Comparison of ENCODE assay signal across 15 cellular contexts in genomic region chr1:184276416-184276815, GRCh38.
DNase-seq lines count a peak whose midpoint lies in the region; ATAC-seq and TF ChIP-seq lines count a peak whose summit lies in the region.
"Had no signal": no experiment of that assay in that cellular context is flagged by ENCODE, and none has a peak within 500 bp of the region (broad histone marks: within the 10 kb centered on the region; RNA-seq: fewer than 3 reads in every experiment).

No MANE protein-coding gene starts in this region.

- DNase-seq in GM23248 (peak; percentile 6), LNCaP clone FGC (ENCODE audit: low read depth) (peak; percentile 42), fibroblast of mammary gland (ENCODE audit: low read depth) (peak; percentile 52), activated T-cell treated with anti-CD3 and anti-CD28 coated beads for 4 hours (no peak), D341Med (ENCODE audit: low spot score) (no peak)
- no peak for DNase-seq in activated naive CD4-positive, alpha-beta T cell treated with anti-CD3 and anti-CD28 coated beads, Interleukin-2, amount 10 ng/mL, durations not matched to agents 7 days and 5 days
- DNase-seq in activated naive CD8-positive, alpha-beta T cell treated with anti-CD3 and anti-CD28 coated beads, Interleukin-2, amount 50 U/mL, for 24 hours, result no peak
- DNase-seq: CD8-positive, alpha-beta T cell; COR-L47; DMS53; KBM-7 had no signal

- H3K9ac ChIP-seq in GM23248, result no peak overlapping the region

- H3K36me3 Mint-ChIP-seq in activated naive CD4-positive, alpha-beta T cell treated with anti-CD3 and anti-CD28 coated beads, Interleukin-2, amount 10 ng/mL, durations not matched to agents 7 days and 5 days, result no peaks in the 10 kb centered on the region
- no peaks in the 10 kb centered on the region for H3K36me3 Mint-ChIP-seq in activated naive CD8-positive, alpha-beta T cell treated with anti-CD3 and anti-CD28 coated beads, Interleukin-2, amount 50 U/mL, for 24 hours (ENCODE audit: low read depth)
- H3K36me3 Mint-ChIP-seq: CD14-positive monocyte; CD8-positive, alpha-beta T cell had no signal

- H3K27ac ChIP-seq in GM23248, result no peak overlapping the region
- H3K27ac ChIP-seq: A549, HL-60 had no signal

- ATAC-seq in activated naive CD8-positive, alpha-beta T cell treated with anti-CD3 and anti-CD28 coated beads, Interleukin-2, amount 50 U/mL, for 24 hours, result no peak
- ATAC-seq: A549; CD8-positive, alpha-beta T cell; HCT116 had no signal

- H3K4me1 ChIP-seq in GM23248 (ENCODE audit: insufficient read depth), result peaks cover 8% of the 10 kb centered on the region; the same call in 1 of the 2 replicates
- H3K4me1 ChIP-seq: A549 had no signal

- in situ Hi-C loops in GM23248 (cut with MboI), result no loop called here

- H3K4me3 ChIP-seq in GM23248 (no peak overlapping the region), LNCaP clone FGC (ENCODE audit: low read depth, low read length) (no peak overlapping the region), fibroblast of mammary gland (ENCODE audit: control insufficient read depth, low read depth, low read length) (no peak overlapping the region)
- H3K4me3 ChIP-seq: A549 had no signal

- no peaks in the 10 kb centered on the region for H3K27me3 ChIP-seq in GM23248 (replicated peaks; ENCODE audit: insufficient read depth)

- H3K9me3 ChIP-seq in GM23248 (ENCODE audit: low read depth), result no peaks in the 10 kb centered on the region

- no peak overlapping the region for H3K4me3 Mint-ChIP-seq in activated naive CD4-positive, alpha-beta T cell treated with anti-CD3 and anti-CD28 coated beads, Interleukin-2, amount 10 ng/mL, durations not matched to agents 7 days and 5 days
- H3K4me3 Mint-ChIP-seq in activated naive CD8-positive, alpha-beta T cell treated with anti-CD3 and anti-CD28 coated beads, Interleukin-2, amount 50 U/mL, for 24 hours, result no peak overlapping the region
- H3K4me3 Mint-ChIP-seq: CD14-positive monocyte; CD8-positive, alpha-beta T cell had no signal

- no peaks in the 10 kb centered on the region for H4K20me1 ChIP-seq in GM23248 (ENCODE audit: insufficient read depth)

- no peaks in the 10 kb centered on the region for H3K4me1 Mint-ChIP-seq in activated naive CD4-positive, alpha-beta T cell treated with anti-CD3 and anti-CD28 coated beads, Interleukin-2, amount 10 ng/mL, durations not matched to agents 7 days and 5 days
- no peaks in the 10 kb centered on the region for H3K4me1 Mint-ChIP-seq in activated naive CD8-positive, alpha-beta T cell treated with anti-CD3 and anti-CD28 coated beads, Interleukin-2, amount 50 U/mL, for 24 hours
- H3K4me1 Mint-ChIP-seq: CD14-positive monocyte had no signal

- H3K27me3 Mint-ChIP-seq in activated naive CD4-positive, alpha-beta T cell treated with anti-CD3 and anti-CD28 coated beads, Interleukin-2, amount 10 ng/mL, durations not matched to agents 7 days and 5 days, result no peaks in the 10 kb centered on the region
- H3K27me3 Mint-ChIP-seq in activated naive CD8-positive, alpha-beta T cell treated with anti-CD3 and anti-CD28 coated beads, Interleukin-2, amount 50 U/mL, for 24 hours, result peaks cover 3% of the 10 kb centered on the region

- H3K36me3 ChIP-seq in GM23248 (ENCODE audit: low read depth), result no peaks in the 10 kb centered on the region

- H3K9me2 ChIP-seq in GM23248 (ENCODE audit: insufficient read depth), result no peaks in the 10 kb centered on the region

- H3K27ac Mint-ChIP-seq in activated naive CD4-positive, alpha-beta T cell treated with anti-CD3 and anti-CD28 coated beads, Interleukin-2, amount 10 ng/mL, durations not matched to agents 7 days and 5 days, result no peak overlapping the region
- H3K27ac Mint-ChIP-seq in activated naive CD8-positive, alpha-beta T cell treated with anti-CD3 and anti-CD28 coated beads, Interleukin-2, amount 50 U/mL, for 24 hours, result no peak overlapping the region
- H3K27ac Mint-ChIP-seq: CD14-positive monocyte; CD8-positive, alpha-beta T cell had no signal

- H3K4me2 ChIP-seq in GM23248 (ENCODE audit: unreplicated experiment), result no peak overlapping the region
- H3K4me2 ChIP-seq: A549 had no signal

- TF ChIP-seq CTCF in LNCaP clone FGC (IDR thresholded peaks at IDR 0.05; ENCODE audit: control insufficient read depth, extremely low read depth, insufficient read depth) (no peak), fibroblast of mammary gland (conservative IDR thresholded peaks at IDR 0.05; ENCODE audit: control insufficient read depth, insufficient read depth, low read depth, low read length) (no peak)

- WGBS in GM23248 (ENCODE audit: low coverage in 1 of 2, low lambda C conversion rate in 2 of 2, missing lambda C conversion rate in 2 of 2), 2 experiments, result 28 to 43% methylated on average over 3 of the region's 3 CpGs

- H3K9me3 Mint-ChIP-seq in activated naive CD4-positive, alpha-beta T cell treated with anti-CD3 and anti-CD28 coated beads, Interleukin-2, amount 10 ng/mL, durations not matched to agents 7 days and 5 days, result no peaks in the 10 kb centered on the region
- no peaks in the 10 kb centered on the region for H3K9me3 Mint-ChIP-seq in activated naive CD8-positive, alpha-beta T cell treated with anti-CD3 and anti-CD28 coated beads, Interleukin-2, amount 50 U/mL, for 24 hours
- H3K9me3 Mint-ChIP-seq: CD8-positive, alpha-beta T cell had no signal

- no peaks in the 10 kb centered on the region for H3F3A ChIP-seq in GM23248 (ENCODE audit: insufficient read depth)

- H2AFZ ChIP-seq in GM23248, result no peak overlapping the region

- CTCF ChIA-PET in activated naive CD4-positive, alpha-beta T cell treated with anti-CD3 and anti-CD28 coated beads, Interleukin-2, amount 10 ng/mL, durations not matched to agents 7 days and 5 days (lab: Charles Lee), result no interaction called here

- no peaks in the 10 kb centered on the region for H3K79me2 ChIP-seq in GM23248 (ENCODE audit: insufficient read depth)

Comparison
In these comparisons a context has a peak if more than half of its experiments do, and no peak if none do; other contexts are left out.
1. DNase-seq: peak in GM23248 (single experiment), LNCaP clone FGC (single experiment) and fibroblast of mammary gland (single experiment); none in activated naive CD4-positive, alpha-beta T cell treated with anti-CD3 and anti-CD28 coated beads, Interleukin-2, amount 10 ng/mL, durations not matched to agents 7 days and 5 days (single experiment), activated T-cell treated with anti-CD3 and anti-CD28 coated beads for 4 hours (single experiment), D341Med (single experiment) and activated naive CD8-positive, alpha-beta T cell treated with anti-CD3 and anti-CD28 coated beads, Interleukin-2, amount 50 U/mL, for 24 hours (single experiment).